In genomic region chr17:17857496-17857895, GRCh38 we compare ENCODE assay signal across 30 cellular contexts.
"Had no signal": no experiment of that assay in that cellular context is flagged by ENCODE, and none has a peak within 500 bp of the region (broad histone marks: within the 10 kb centered on the region; RNA-seq: fewer than 3 reads in every experiment).

No MANE protein-coding gene starts in this region.

- H3K36me3 Mint-ChIP-seq: brain had no signal

- DNase-seq: activated CD4-positive, alpha-beta T cell treated with anti-CD3 and anti-CD28 coated beads for 36 hours; activated CD4-positive, alpha-beta T cell treated with anti-CD3 and anti-CD28 coated beads, Interleukin-2, amount 10 ng/mL, durations not matched to agents 7 days and 5 days; activated CD4-positive, alpha-beta T cell treated with anti-CD3 and anti-CD28 coated beads, Interleukin-2, amount 50 U/mL, for 48 hours; activated CD8-positive, alpha-beta T cell treated with anti-CD3 and anti-CD28 coated beads, Interleukin-2, amount 10 ng/mL, durations not matched to agents 7 days and 5 days; activated effector memory CD4-positive, alpha-beta T cell treated with Interleukin-2 at 50 U/mL for 16 hours; activated naive CD4-positive, alpha-beta T cell treated with anti-CD3 and anti-CD28 coated beads, Interleukin-2, amount 50 U/mL, for 16 hours; activated naive CD8-positive, alpha-beta T cell treated with anti-CD3 and anti-CD28 coated beads, Interleukin-2, amount 10 ng/mL, durations not matched to agents 7 days and 5 days; activated T-cell treated with anti-CD3 and anti-CD28 coated beads, Interleukin-2, amount 50 U/mL, for 4 hours; anterior cingulate cortex; caudate nucleus; cerebellar nuclear complex; Kasumi-1; KG1; MG63; NCI-H1048; NCI-H1105 treated with DMSO at 0.1 percent for 48 hours; NCI-H1436; NCI-H1694; NCI-H1930; NCI-H2081 treated with DMSO at 0.1 percent for 48 hours; NCI-H226; NCI-H446 treated with DMSO at 0.1 percent for 48 hours; NCI-H524; NK-92 treated with Interleukin-12 subunit alpha and Interleukin-12 subunit beta, amount 100 ng/mL, for 24 hours; PC-3; SHP77; SJCRH30 had no signal

- H3K4me3 Mint-ChIP-seq: activated CD4-positive, alpha-beta T cell treated with anti-CD3 and anti-CD28 coated beads for 36 hours; activated CD4-positive, alpha-beta T cell treated with anti-CD3 and anti-CD28 coated beads, Interleukin-2, amount 10 ng/mL, durations not matched to agents 7 days and 5 days; activated CD8-positive, alpha-beta T cell treated with anti-CD3 and anti-CD28 coated beads, Interleukin-2, amount 10 ng/mL, durations not matched to agents 7 days and 5 days; activated naive CD8-positive, alpha-beta T cell treated with anti-CD3 and anti-CD28 coated beads, Interleukin-2, amount 10 ng/mL, durations not matched to agents 7 days and 5 days; activated T-cell treated with anti-CD3 and anti-CD28 coated beads, Interleukin-2, amount 50 U/mL, for 4 hours; brain had no signal

- H3K36me3 ChIP-seq: MG63, SJCRH30 had no signal

- H3K27me3 Mint-ChIP-seq: activated CD4-positive, alpha-beta T cell treated with anti-CD3 and anti-CD28 coated beads for 36 hours; activated CD4-positive, alpha-beta T cell treated with anti-CD3 and anti-CD28 coated beads, Interleukin-2, amount 10 ng/mL, durations not matched to agents 7 days and 5 days; activated naive CD8-positive, alpha-beta T cell treated with anti-CD3 and anti-CD28 coated beads, Interleukin-2, amount 10 ng/mL, durations not matched to agents 7 days and 5 days; brain had no signal

- H3K9me3 Mint-ChIP-seq: activated CD4-positive, alpha-beta T cell treated with anti-CD3 and anti-CD28 coated beads, Interleukin-2, amount 10 ng/mL, durations not matched to agents 7 days and 5 days; activated naive CD8-positive, alpha-beta T cell treated with anti-CD3 and anti-CD28 coated beads, Interleukin-2, amount 10 ng/mL, durations not matched to agents 7 days and 5 days; activated T-cell treated with anti-CD3 and anti-CD28 coated beads, Interleukin-2, amount 50 U/mL, for 4 hours; brain had no signal

- H3K4me3 ChIP-seq: MG63, SJCRH30, SK-N-MC had no signal

- H3K27ac Mint-ChIP-seq: activated CD4-positive, alpha-beta T cell treated with anti-CD3 and anti-CD28 coated beads for 36 hours; activated CD4-positive, alpha-beta T cell treated with anti-CD3 and anti-CD28 coated beads, Interleukin-2, amount 10 ng/mL, durations not matched to agents 7 days and 5 days; activated CD8-positive, alpha-beta T cell treated with anti-CD3 and anti-CD28 coated beads, Interleukin-2, amount 10 ng/mL, durations not matched to agents 7 days and 5 days had no signal

- H3K27me3 ChIP-seq: MG63, SJCRH30 had no signal

- H3K27ac ChIP-seq: SJCRH30, SK-N-MC had no signal

- H3K9me3 ChIP-seq: MG63, SJCRH30 had no signal

- ATAC-seq: activated CD4-positive, alpha-beta T cell treated with anti-CD3 and anti-CD28 coated beads for 36 hours; activated CD4-positive, CD25-positive, alpha-beta regulatory T cell treated with anti-CD3 and anti-CD28 coated beads, Interleukin-2, amount 50 U/mL, for 24 hours; activated CD8-positive, alpha-beta T cell treated with anti-CD3 and anti-CD28 coated beads, Interleukin-2, amount 10 ng/mL, durations not matched to agents 7 days and 5 days; activated T-cell treated with anti-CD3 and anti-CD28 coated beads, Interleukin-2, amount 50 U/mL, for 4 hours; PC-3 had no signal
